ENCODE assay signal across 10 cellular contexts in the genomic region with DNA sequence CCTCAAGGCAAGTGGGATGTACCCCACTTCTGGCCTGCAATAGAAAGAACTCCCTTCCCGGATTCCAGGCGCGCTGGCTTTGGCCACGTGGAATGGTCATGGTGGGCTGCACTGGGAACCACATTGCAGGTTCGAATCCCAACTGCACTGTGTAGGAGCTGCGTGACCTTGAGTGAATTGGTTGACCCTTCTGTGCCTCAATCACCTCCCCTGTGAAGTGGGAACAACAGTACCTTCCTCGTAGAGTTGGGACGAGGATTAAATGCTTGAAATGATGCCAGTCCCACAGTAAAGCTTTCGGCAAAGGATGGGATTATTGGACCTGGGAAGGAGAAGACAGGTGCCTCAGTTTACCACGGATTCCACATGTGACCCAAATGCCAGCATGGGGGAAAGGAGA. TPM values are rescaled to one million over a fixed set of nuclear protein-coding genes. Genes with fewer than 3 reads are reported as not detected.
"Had no signal": no experiment of that assay in that cellular context is flagged by ENCODE, and none has a peak within 500 bp of the region (broad histone marks: within the 10 kb centered on the region; RNA-seq: fewer than 3 reads in every experiment).

No MANE protein-coding gene starts in this region.

- H3K4me1 Mint-ChIP-seq: GM23338 had no signal

- H3K4me1 ChIP-seq: HAP-1 had no signal

- H3K36me3 ChIP-seq: HAP-1 had no signal

- H3K4me3 Mint-ChIP-seq: GM23338, HFFc6 had no signal

- H3K4me3 ChIP-seq: GM23338, HAP-1 had no signal

- DNase-seq: HFFc6, IMR-90, KBM-7 had no signal

- H3K9ac ChIP-seq: KMS-11 had no signal

- H3K27ac Mint-ChIP-seq: GM23338, HFFc6 had no signal

- H3K9me3 Mint-ChIP-seq: HFFc6 had no signal

- ATAC-seq: GM23338 had no signal

- H3K4me2 ChIP-seq: GM23338, KMS-11 had no signal

- H3K27ac ChIP-seq: KMS-11 had no signal

- FAIRE-seq: H1, H54, HTR-8/SVneo had no signal

RNA-seq across cellular contexts. Expression of gene MYL2, which starts 36.8 kb away (rescaled TPM):
- total RNA-seq: GM23338, H1, HFFc6, HT-29, IMR-90 had no signal
- polyA plus RNA-seq: GM23338, H1, IMR-90 had no signal
